Comparison of ENCODE assay signal across 28 cellular contexts in the genomic region with DNA sequence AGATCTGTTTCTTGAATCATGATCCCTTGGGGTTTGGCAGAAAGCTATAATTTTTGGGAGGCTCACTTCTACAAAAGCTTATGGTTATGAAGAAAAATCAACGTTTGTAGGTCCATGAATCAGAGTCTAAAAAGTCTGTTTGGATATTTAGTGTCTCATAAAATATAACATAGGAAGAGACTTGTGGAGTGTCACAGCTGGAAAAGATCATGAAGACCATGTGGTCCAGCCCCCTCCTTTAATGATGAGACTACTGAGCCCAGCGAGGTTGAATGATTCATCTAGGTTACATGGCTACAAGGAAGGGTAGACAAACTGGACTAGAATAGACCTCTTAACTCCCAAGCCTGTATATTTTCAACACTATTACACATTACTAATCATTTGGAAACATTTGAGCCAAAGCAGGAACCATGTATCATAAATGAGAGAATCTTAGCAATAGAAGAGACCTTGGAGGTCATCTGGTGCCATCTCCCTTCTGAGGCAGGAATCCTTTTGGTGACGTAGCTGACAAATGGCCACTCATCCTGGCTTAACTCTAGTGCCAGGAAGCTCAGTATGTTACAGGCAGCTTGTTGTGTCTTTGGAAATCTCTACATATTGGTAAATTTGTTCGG.
"Had no signal": no experiment of that assay in that cellular context is flagged by ENCODE, and none has a peak within 500 bp of the region (broad histone marks: within the 10 kb centered on the region; RNA-seq: fewer than 3 reads in every experiment).

No MANE protein-coding gene starts in this region.

- H3K9me3 ChIP-seq: body of pancreas, colonic mucosa, esophagus squamous epithelium, psoas muscle, sigmoid colon, tibial artery, upper lobe of right lung had no signal

- ATAC-seq: activated CD4-positive, alpha-beta T cell treated with anti-CD3 and anti-CD28 coated beads for 36 hours; activated CD8-positive, alpha-beta memory T cell treated with anti-CD3 and anti-CD28 coated beads, Interleukin-2, amount 10 ng/mL, durations not matched to agents 7 days and 5 days; activated CD8-positive, alpha-beta T cell treated with anti-CD3 and anti-CD28 coated beads, Interleukin-2, amount 10 ng/mL, durations not matched to agents 7 days and 5 days; body of pancreas; psoas muscle; stimulated activated memory B cell treated with anti-CD40 and anti-IgM and Interleukin-4, amounts not matched to agents 10 μg/mL and 1 μg/mL and 100 μg/mL, for 72 hours; stimulated activated naive CD8-positive, alpha-beta T cell treated with anti-CD3 and anti-CD28 coated beads, Interleukin-15, amount 100 ng/mL, for 72 hours; upper lobe of right lung had no signal

- H3K36me3 ChIP-seq: colonic mucosa, esophagus squamous epithelium, sigmoid colon, tibial artery, upper lobe of right lung had no signal

- H2AFZ ChIP-seq: parathyroid adenoma had no signal

- H3K27ac ChIP-seq: body of pancreas, colonic mucosa, epithelial cell of prostate, esophagus squamous epithelium, parathyroid adenoma, psoas muscle, sigmoid colon, tibial artery, upper lobe of right lung had no signal

- H3K79me2 ChIP-seq: parathyroid adenoma had no signal

- H3K9ac ChIP-seq: parathyroid adenoma had no signal

- DNase-seq: activated B cell treated with CpG ODN at 0.5 μM for 24 hours; activated CD4-positive, alpha-beta T cell treated with anti-CD3 and anti-CD28 coated beads for 36 hours; activated CD8-positive, alpha-beta memory T cell treated with anti-CD3 and anti-CD28 coated beads, Interleukin-2, amount 10 ng/mL, durations not matched to agents 7 days and 5 days; activated CD8-positive, alpha-beta T cell treated with anti-CD3 and anti-CD28 coated beads, Interleukin-2, amount 10 ng/mL, durations not matched to agents 7 days and 5 days; activated naive CD4-positive, alpha-beta T cell; activated T-cell treated with anti-CD3 and anti-CD28 coated beads, Interleukin-2, amount 50 U/mL, for 48 hours; anterior cingulate cortex; body of pancreas; colonic mucosa; effector CD8-positive, alpha-beta T cell; esophagus squamous epithelium; head of caudate nucleus; hypothalamus; immature natural killer cell; kidney; naive B cell; nucleus accumbens; psoas muscle; sigmoid colon; small intestine; stimulated activated CD4-positive, alpha-beta T cell treated with anti-CD3 and anti-CD28 coated beads, Interleukin-4, amount 100 ng/mL, for 4 hours; stimulated activated CD8-positive, alpha-beta memory T cell treated with anti-CD3 and anti-CD28 coated beads, Interleukin-4, amount 100 ng/mL, for 48 hours; stimulated activated naive CD8-positive, alpha-beta T cell treated with anti-CD3 and anti-CD28 coated beads, Interleukin-15, amount 100 ng/mL, for 72 hours; tibial artery; upper lobe of right lung had no signal

- H3K4me3 ChIP-seq: body of pancreas, colonic mucosa, esophagus squamous epithelium, psoas muscle, sigmoid colon, tibial artery, upper lobe of right lung had no signal

- H3K27me3 ChIP-seq: sigmoid colon, tibial artery, upper lobe of right lung had no signal

- H3K4me1 ChIP-seq: body of pancreas, colonic mucosa, esophagus squamous epithelium, parathyroid adenoma, psoas muscle, sigmoid colon, tibial artery, upper lobe of right lung had no signal
